8 cellular contexts compared by ENCODE assay signal in the genomic region with DNA sequence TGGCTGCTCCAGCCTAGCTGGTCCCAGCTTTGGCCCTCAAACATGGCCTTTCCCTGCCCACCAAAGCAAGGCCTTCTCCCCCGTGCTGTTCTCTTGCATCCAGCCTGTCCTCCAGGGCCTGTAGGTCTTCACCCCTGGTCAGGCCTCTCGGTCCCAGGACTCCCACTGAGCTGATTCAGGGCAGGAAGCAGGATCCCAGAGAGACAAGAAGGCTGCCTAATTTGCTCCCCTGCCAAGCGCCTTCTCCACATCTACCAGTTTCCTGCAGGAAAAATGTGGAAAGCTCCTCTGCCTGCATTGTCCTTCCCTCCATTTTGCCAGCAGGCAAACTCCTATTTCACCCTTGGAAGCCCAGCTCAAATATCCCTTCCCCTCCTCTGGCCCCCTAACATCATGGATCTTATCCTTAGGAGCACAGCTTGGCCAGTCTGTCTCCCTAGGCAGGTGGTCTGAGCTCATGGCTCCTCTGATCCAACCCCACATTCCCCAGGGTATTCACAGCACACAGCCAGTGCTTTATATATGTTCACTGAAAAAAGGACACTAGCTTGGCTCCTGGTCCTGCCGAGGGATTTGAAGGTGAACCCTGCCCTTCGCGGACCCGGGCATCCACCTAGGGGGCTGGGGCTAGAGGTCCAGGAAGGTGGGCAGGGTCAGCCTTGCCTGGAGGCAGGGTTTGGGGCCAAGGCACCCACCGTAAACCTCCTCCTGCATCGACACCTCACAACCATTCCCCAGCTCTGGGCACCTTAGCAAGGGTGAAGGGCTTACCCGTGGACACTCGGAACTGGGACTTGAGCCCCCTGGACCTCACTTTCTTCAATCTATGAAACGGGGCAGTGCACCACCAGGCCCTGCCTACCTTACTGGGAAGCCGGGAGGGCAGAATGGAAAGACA. TPM values are rescaled to one million over a fixed set of nuclear protein-coding genes. Genes with fewer than 3 reads are reported as not detected.
A peak's percentile ranks its signal among the peaks of the same experiment; 100 is the strongest.
DNase-seq lines count a peak whose midpoint lies in the region; ATAC-seq and TF ChIP-seq lines count a peak whose summit lies in the region.

No MANE protein-coding gene starts in this region.

- DNase-seq in A673 (ENCODE audit: low spot score) (no peak), HL-60 (ENCODE audit: low read depth in 1 of 2, low spot score in 1 of 2) (no peak), adipocyte (ENCODE audit: low read depth) (peak; percentile 49), left kidney (ENCODE audit: low read depth, low spot score) (peak; percentile 25), NCI-H187 (lab: John Stamatoyannopoulos, UW) (no peak), NCI-H2196 treated with DMSO at 0.1 percent for 48 hours (lab: John Stamatoyannopoulos, UW; ENCODE audit: unreplicated experiment) (no peak)

- TF ChIP-seq CTCF in A673 (conservative IDR thresholded peaks at IDR 0.05; ENCODE audit: low read depth, low read length): no peak
- TF ChIP-seq CTCF in HL-60 (IDR thresholded peaks at IDR 0.05; ENCODE audit: insufficient read depth, low read length): no peak

- H3K4me3 ChIP-seq in A673 (ENCODE audit: low read depth, low read length, poor library complexity, severe bottlenecking): peak overlapping the region; percentile 81
- peak overlapping the region; percentile 82 for H3K4me3 ChIP-seq in HL-60 (replicated peaks; ENCODE audit: insufficient read depth, low read length)
- H3K4me3 ChIP-seq in adipocyte (ENCODE audit: low read length): peak overlapping the region; percentile 98

- POLR2A ChIA-PET in A673 (lab: Charles Lee; ENCODE audit: low non-redundant PET): no interaction called here

- H3K36me3 ChIP-seq in A673 (ENCODE audit: insufficient read depth, low read length, poor library complexity, severe bottlenecking): peaks cover 52% of the 10 kb centered on the region
- H3K36me3 ChIP-seq in adipocyte (ENCODE audit: control insufficient read depth, insufficient read depth, low read length, severe bottlenecking): peaks cover 28% of the 10 kb centered on the region

- no peaks in the 10 kb centered on the region for H3K27me3 ChIP-seq in A673 (replicated peaks; ENCODE audit: insufficient read depth, low read depth, low read length, poor library complexity)
- no peaks in the 10 kb centered on the region for H3K27me3 ChIP-seq in HL-60 (ENCODE audit: insufficient read depth, poor library complexity, severe bottlenecking)
- no peaks in the 10 kb centered on the region for H3K27me3 ChIP-seq in adipocyte (replicated peaks; ENCODE audit: control insufficient read depth, insufficient read depth, low read length)

- H3K9ac ChIP-seq in adipocyte (ENCODE audit: low read length): peak overlapping the region; percentile 100

- H3K4me1 ChIP-seq in A673 (ENCODE audit: insufficient read depth, low read length, poor library complexity, severe bottlenecking): peaks cover 32% of the 10 kb centered on the region
- peaks cover 41% of the 10 kb centered on the region for H3K4me1 ChIP-seq in adipocyte (ENCODE audit: control insufficient read depth, insufficient read depth, low read length)

- CTCF ChIA-PET in A673 (lab: Charles Lee): no interaction called here

- H3K27ac ChIP-seq in A673 (ENCODE audit: low read depth, low read length, poor library complexity, severe bottlenecking) (peak overlapping the region; percentile 100), HL-60 (replicated peaks) (peak overlapping the region; percentile 100), temporal lobe (ENCODE audit: low read depth, low read length) (peak overlapping the region; percentile 99)

- BruUV-seq in A673 (replicated peaks; lab: Mats Ljungman, UMichigan): no TSS peak

- H3K9me3 ChIP-seq in A673 (ENCODE audit: low read depth, low read length, poor library complexity, severe bottlenecking) (no peaks in the 10 kb centered on the region), adipocyte (ENCODE audit: control insufficient read depth, low read length) (no peaks in the 10 kb centered on the region)

- intact Hi-C loops in A673 (cut with micrococcal nuclease; ENCODE audit: unreplicated experiment): no loop called here

- no peak for ATAC-seq in GM21390 (IDR thresholded peaks at IDR 0.05; ENCODE audit: unreplicated experiment)

RNA-seq across cellular contexts. Expression of gene RHBDD3, which starts 1.0 kb away (rescaled TPM):
- 77.7 and 84.0 TPM in 2 replicates for total RNA-seq in A673 (2021)
- 16.2 TPM for total RNA-seq in temporal lobe

RNA-seq across cellular contexts. Expression of gene EWSR1, which starts 1.3 kb away (rescaled TPM):
- total RNA-seq in A673 (2021) (348 and 358 TPM in 2 replicates), temporal lobe (122 TPM)

RNA-seq across cellular contexts. Expression of gene GAS2L1, which starts 39.6 kb away (rescaled TPM):
- total RNA-seq in A673 (2021) (22.7 TPM in 2 replicates), temporal lobe (3.7 TPM)

RNA-seq across cellular contexts. Expression of gene RASL10A, which starts 48.7 kb away (rescaled TPM):
- 0.68 TPM in 1 of 2 replicates, not detected in the other for total RNA-seq in A673 (2021)
- total RNA-seq in temporal lobe: 4.9 TPM

Comparison
In these comparisons a context has a peak if more than half of its experiments do, and no peak if none do; other contexts are left out.
1. DNase-seq: peak in adipocyte (single experiment) and left kidney (single experiment); none in A673 (single experiment), HL-60 (0 of 2), NCI-H187 (0 of 2) and NCI-H2196 treated with DMSO at 0.1 percent for 48 hours (single experiment).
2. Peak in every context shown above with its lines, with median percentiles within 50 percentile points of each other: H3K27ac ChIP-seq and H3K4me3 ChIP-seq.